In genomic region chr12:12338528-12339168, GRCh38 we compare ENCODE assay signal across 1 cellular context.
TF ChIP-seq lines count a peak whose summit lies in the region.

No MANE protein-coding gene starts in this region.

TF ChIP-seq in HepG2, 621 proteins besides CTCF, POLR2A, EP300 and RAD21:
- TF ChIP-seq, protein P1, sequence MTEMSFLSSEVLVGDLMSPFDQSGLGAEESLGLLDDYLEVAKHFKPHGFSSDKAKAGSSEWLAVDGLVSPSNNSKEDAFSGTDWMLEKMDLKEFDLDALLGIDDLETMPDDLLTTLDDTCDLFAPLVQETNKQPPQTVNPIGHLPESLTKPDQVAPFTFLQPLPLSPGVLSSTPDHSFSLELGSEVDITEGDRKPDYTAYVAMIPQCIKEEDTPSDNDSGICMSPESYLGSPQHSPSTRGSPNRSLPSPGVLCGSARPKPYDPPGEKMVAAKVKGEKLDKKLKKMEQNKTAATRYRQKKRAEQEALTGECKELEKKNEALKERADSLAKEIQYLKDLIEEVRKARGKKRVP (CRISPR knock-in tag; IDR thresholded peaks at IDR 0.05): no peak
- TF ChIP-seq ZFP41 (CRISPR knock-in tag; IDR thresholded peaks at IDR 0.05; ENCODE audit: borderline replicate concordance) (no peak), ZBTB14 (CRISPR knock-in tag; IDR thresholded peaks at IDR 0.05) (no peak), ZNF747 (CRISPR knock-in tag; IDR thresholded peaks at IDR 0.05; ENCODE audit: borderline replicate concordance) (no peak), SMAD9 (CRISPR knock-in tag; IDR thresholded peaks at IDR 0.05) (no peak), THAP8 (CRISPR knock-in tag; IDR thresholded peaks at IDR 0.05; ENCODE audit: borderline replicate concordance) (no peak), HIC2 (CRISPR knock-in tag; IDR thresholded peaks at IDR 0.05; ENCODE audit: low read depth) (no peak), NR2F1 (CRISPR knock-in tag; IDR thresholded peaks at IDR 0.05) (no peak), PCBP1 (IDR thresholded peaks at IDR 0.05; ENCODE audit: borderline replicate concordance, low read depth, low read length) (no peak), TCF7L2 (IDR thresholded peaks at IDR 0.05; ENCODE audit: low read depth, low read length) (no peak), GMEB1 (CRISPR knock-in tag; IDR thresholded peaks at IDR 0.05; ENCODE audit: borderline replicate concordance) (no peak), SRSF1 (optimal IDR thresholded peaks at IDR 0.05; ENCODE audit: low read depth, low read length) (no peak), STAG1 (CRISPR knock-in tag; IDR thresholded peaks at IDR 0.05) (no peak), ZNF644 (CRISPR knock-in tag; IDR thresholded peaks at IDR 0.05; ENCODE audit: low read depth) (no peak), MEIS2 (CRISPR knock-in tag; IDR thresholded peaks at IDR 0.05) (no peak), ZSCAN9 (CRISPR knock-in tag; IDR thresholded peaks at IDR 0.05; ENCODE audit: borderline replicate concordance) (no peak), MAFK (conservative IDR thresholded peaks at IDR 0.05 in 1 of 2, IDR thresholded peaks at IDR 0.05 in 1 of 2; ENCODE audit: low read length in 2 of 2) (no peak)
- TF ChIP-seq, protein P2, sequence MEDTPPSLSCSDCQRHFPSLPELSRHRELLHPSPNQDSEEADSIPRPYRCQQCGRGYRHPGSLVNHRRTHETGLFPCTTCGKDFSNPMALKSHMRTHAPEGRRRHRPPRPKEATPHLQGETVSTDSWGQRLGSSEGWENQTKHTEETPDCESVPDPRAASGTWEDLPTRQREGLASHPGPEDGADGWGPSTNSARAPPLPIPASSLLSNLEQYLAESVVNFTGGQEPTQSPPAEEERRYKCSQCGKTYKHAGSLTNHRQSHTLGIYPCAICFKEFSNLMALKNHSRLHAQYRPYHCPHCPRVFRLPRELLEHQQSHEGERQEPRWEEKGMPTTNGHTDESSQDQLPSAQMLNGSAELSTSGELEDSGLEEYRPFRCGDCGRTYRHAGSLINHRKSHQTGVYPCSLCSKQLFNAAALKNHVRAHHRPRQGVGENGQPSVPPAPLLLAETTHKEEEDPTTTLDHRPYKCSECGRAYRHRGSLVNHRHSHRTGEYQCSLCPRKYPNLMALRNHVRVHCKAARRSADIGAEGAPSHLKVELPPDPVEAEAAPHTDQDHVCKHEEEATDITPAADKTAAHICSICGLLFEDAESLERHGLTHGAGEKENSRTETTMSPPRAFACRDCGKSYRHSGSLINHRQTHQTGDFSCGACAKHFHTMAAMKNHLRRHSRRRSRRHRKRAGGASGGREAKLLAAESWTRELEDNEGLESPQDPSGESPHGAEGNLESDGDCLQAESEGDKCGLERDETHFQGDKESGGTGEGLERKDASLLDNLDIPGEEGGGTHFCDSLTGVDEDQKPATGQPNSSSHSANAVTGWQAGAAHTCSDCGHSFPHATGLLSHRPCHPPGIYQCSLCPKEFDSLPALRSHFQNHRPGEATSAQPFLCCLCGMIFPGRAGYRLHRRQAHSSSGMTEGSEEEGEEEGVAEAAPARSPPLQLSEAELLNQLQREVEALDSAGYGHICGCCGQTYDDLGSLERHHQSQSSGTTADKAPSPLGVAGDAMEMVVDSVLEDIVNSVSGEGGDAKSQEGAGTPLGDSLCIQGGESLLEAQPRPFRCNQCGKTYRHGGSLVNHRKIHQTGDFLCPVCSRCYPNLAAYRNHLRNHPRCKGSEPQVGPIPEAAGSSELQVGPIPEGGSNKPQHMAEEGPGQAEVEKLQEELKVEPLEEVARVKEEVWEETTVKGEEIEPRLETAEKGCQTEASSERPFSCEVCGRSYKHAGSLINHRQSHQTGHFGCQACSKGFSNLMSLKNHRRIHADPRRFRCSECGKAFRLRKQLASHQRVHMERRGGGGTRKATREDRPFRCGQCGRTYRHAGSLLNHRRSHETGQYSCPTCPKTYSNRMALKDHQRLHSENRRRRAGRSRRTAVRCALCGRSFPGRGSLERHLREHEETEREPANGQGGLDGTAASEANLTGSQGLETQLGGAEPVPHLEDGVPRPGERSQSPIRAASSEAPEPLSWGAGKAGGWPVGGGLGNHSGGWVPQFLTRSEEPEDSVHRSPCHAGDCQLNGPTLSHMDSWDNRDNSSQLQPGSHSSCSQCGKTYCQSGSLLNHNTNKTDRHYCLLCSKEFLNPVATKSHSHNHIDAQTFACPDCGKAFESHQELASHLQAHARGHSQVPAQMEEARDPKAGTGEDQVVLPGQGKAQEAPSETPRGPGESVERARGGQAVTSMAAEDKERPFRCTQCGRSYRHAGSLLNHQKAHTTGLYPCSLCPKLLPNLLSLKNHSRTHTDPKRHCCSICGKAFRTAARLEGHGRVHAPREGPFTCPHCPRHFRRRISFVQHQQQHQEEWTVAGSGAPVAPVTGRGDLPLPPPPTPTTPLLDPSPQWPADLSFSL (CRISPR knock-in tag; IDR thresholded peaks at IDR 0.05): no peak
